In genomic region chr17:80426671-80427326, GRCh38 we compare ENCODE assay signal across 1 cellular context.
TF ChIP-seq lines count a peak whose summit lies in the region.

No MANE protein-coding gene starts in this region.

TF ChIP-seq in HepG2, 621 proteins besides CTCF, POLR2A, EP300 and RAD21 (continued from another document and continues in another):
- TF ChIP-seq, protein P1, sequence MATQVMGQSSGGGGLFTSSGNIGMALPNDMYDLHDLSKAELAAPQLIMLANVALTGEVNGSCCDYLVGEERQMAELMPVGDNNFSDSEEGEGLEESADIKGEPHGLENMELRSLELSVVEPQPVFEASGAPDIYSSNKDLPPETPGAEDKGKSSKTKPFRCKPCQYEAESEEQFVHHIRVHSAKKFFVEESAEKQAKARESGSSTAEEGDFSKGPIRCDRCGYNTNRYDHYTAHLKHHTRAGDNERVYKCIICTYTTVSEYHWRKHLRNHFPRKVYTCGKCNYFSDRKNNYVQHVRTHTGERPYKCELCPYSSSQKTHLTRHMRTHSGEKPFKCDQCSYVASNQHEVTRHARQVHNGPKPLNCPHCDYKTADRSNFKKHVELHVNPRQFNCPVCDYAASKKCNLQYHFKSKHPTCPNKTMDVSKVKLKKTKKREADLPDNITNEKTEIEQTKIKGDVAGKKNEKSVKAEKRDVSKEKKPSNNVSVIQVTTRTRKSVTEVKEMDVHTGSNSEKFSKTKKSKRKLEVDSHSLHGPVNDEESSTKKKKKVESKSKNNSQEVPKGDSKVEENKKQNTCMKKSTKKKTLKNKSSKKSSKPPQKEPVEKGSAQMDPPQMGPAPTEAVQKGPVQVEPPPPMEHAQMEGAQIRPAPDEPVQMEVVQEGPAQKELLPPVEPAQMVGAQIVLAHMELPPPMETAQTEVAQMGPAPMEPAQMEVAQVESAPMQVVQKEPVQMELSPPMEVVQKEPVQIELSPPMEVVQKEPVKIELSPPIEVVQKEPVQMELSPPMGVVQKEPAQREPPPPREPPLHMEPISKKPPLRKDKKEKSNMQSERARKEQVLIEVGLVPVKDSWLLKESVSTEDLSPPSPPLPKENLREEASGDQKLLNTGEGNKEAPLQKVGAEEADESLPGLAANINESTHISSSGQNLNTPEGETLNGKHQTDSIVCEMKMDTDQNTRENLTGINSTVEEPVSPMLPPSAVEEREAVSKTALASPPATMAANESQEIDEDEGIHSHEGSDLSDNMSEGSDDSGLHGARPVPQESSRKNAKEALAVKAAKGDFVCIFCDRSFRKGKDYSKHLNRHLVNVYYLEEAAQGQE (IDR thresholded peaks at IDR 0.05; ENCODE audit: borderline replicate concordance in 1 of 2, low read depth in 1 of 2, low read length in 2 of 2), result no peak
- TF ChIP-seq ZNF792 (CRISPR knock-in tag; IDR thresholded peaks at IDR 0.05), result 0 out of 2 replicates have a peak, but pooled peaks have one; percentile 36
- no peak for TF ChIP-seq IKZF4 (CRISPR knock-in tag; IDR thresholded peaks at IDR 0.05; ENCODE audit: borderline replicate concordance, low read depth, not compliant biosample characterization)
- TF ChIP-seq IRF1 (CRISPR knock-in tag; IDR thresholded peaks at IDR 0.05; ENCODE audit: low read depth), result no peak
- peak; percentile 66; the same call in 1 of the 2 replicates for TF ChIP-seq HMGXB3 (CRISPR knock-in tag; IDR thresholded peaks at IDR 0.05; ENCODE audit: borderline replicate concordance)
- TF ChIP-seq FOSL2 (CRISPR knock-in tag; IDR thresholded peaks at IDR 0.05), result peak; percentile 42; the same call in 1 of the 2 replicates
- TF ChIP-seq ZNF292 (CRISPR knock-in tag; IDR thresholded peaks at IDR 0.05; ENCODE audit: borderline replicate concordance, low read depth), result no peak
- TF ChIP-seq FOXA1 (IDR thresholded peaks at IDR 0.05), result no peak
- TF ChIP-seq FOXA1 (CRISPR knock-in tag; IDR thresholded peaks at IDR 0.05), result no peak
- no peak for TF ChIP-seq XBP1 (CRISPR knock-in tag; IDR thresholded peaks at IDR 0.05)
- TF ChIP-seq CBX1 (IDR thresholded peaks at IDR 0.05; ENCODE audit: low read depth), result peak; percentile 29
- TF ChIP-seq SAP130 (CRISPR knock-in tag; IDR thresholded peaks at IDR 0.05; ENCODE audit: low read depth), result no peak
- TF ChIP-seq RNF2 (conservative IDR thresholded peaks at IDR 0.05; ENCODE audit: low read depth), result no peak
- TF ChIP-seq SMYD3 (CRISPR knock-in tag; IDR thresholded peaks at IDR 0.05), result no peak
- peak; percentile 85; the same call in 1 of the 2 replicates for TF ChIP-seq ZBTB33 (CRISPR knock-in tag; IDR thresholded peaks at IDR 0.05)
- TF ChIP-seq ZNF160 (CRISPR knock-in tag; IDR thresholded peaks at IDR 0.05), result no peak
- peak; percentile 28; the same call in 1 of the 2 replicates for TF ChIP-seq ZNF670 (CRISPR knock-in tag; IDR thresholded peaks at IDR 0.05; ENCODE audit: borderline replicate concordance)
- TF ChIP-seq HOXA5 (CRISPR knock-in tag; IDR thresholded peaks at IDR 0.05), result no peak
- no peak for TF ChIP-seq RBAK (CRISPR knock-in tag; IDR thresholded peaks at IDR 0.05)
- TF ChIP-seq ZNF629 (CRISPR knock-in tag; conservative IDR thresholded peaks at IDR 0.05), result no peak
- no peak for TF ChIP-seq SNRNP70 (IDR thresholded peaks at IDR 0.05; ENCODE audit: low read depth, low read length)
- no peak for TF ChIP-seq MZF1 (CRISPR knock-in tag; IDR thresholded peaks at IDR 0.05; ENCODE audit: borderline replicate concordance)
- TF ChIP-seq GPN1 (CRISPR knock-in tag; IDR thresholded peaks at IDR 0.05; ENCODE audit: borderline replicate concordance), result no peak
- TF ChIP-seq KLF9 (CRISPR knock-in tag; IDR thresholded peaks at IDR 0.05; ENCODE audit: low read depth), result no peak
- peak; percentile 50; the same call in 1 of the 2 replicates for TF ChIP-seq KLF13 (CRISPR knock-in tag; IDR thresholded peaks at IDR 0.05)
- TF ChIP-seq ELF4 (CRISPR knock-in tag; IDR thresholded peaks at IDR 0.05; ENCODE audit: borderline replicate concordance), result no peak
- TF ChIP-seq ZNF33A (CRISPR knock-in tag; IDR thresholded peaks at IDR 0.05; ENCODE audit: borderline replicate concordance), result no peak
- TF ChIP-seq, protein P2, sequence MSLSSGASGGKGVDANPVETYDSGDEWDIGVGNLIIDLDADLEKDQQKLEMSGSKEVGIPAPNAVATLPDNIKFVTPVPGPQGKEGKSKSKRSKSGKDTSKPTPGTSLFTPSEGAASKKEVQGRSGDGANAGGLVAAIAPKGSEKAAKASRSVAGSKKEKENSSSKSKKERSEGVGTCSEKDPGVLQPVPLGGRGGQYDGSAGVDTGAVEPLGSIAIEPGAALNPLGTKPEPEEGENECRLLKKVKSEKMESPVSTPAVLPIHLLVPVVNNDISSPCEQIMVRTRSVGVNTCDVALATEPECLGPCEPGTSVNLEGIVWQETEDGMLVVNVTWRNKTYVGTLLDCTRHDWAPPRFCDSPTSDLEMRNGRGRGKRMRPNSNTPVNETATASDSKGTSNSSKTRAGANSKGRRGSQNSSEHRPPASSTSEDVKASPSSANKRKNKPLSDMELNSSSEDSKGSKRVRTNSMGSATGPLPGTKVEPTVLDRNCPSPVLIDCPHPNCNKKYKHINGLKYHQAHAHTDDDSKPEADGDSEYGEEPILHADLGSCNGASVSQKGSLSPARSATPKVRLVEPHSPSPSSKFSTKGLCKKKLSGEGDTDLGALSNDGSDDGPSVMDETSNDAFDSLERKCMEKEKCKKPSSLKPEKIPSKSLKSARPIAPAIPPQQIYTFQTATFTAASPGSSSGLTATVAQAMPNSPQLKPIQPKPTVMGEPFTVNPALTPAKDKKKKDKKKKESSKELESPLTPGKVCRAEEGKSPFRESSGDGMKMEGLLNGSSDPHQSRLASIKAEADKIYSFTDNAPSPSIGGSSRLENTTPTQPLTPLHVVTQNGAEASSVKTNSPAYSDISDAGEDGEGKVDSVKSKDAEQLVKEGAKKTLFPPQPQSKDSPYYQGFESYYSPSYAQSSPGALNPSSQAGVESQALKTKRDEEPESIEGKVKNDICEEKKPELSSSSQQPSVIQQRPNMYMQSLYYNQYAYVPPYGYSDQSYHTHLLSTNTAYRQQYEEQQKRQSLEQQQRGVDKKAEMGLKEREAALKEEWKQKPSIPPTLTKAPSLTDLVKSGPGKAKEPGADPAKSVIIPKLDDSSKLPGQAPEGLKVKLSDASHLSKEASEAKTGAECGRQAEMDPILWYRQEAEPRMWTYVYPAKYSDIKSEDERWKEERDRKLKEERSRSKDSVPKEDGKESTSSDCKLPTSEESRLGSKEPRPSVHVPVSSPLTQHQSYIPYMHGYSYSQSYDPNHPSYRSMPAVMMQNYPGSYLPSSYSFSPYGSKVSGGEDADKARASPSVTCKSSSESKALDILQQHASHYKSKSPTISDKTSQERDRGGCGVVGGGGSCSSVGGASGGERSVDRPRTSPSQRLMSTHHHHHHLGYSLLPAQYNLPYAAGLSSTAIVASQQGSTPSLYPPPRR (CRISPR knock-in tag; IDR thresholded peaks at IDR 0.05; ENCODE audit: borderline replicate concordance), result no peak; the same call in 1 of the 2 replicates
- no peak for TF ChIP-seq TBL1XR1 (IDR thresholded peaks at IDR 0.05; ENCODE audit: borderline replicate concordance, low read length, partially characterized antibody)
- TF ChIP-seq ZNF552 (CRISPR knock-in tag; IDR thresholded peaks at IDR 0.05; ENCODE audit: borderline replicate concordance), result 0 out of 2 replicates have a peak, but pooled peaks have one; percentile 55
- peak; percentile 93 for TF ChIP-seq KDM2A (CRISPR knock-in tag; IDR thresholded peaks at IDR 0.05; ENCODE audit: borderline replicate concordance, low read depth)
- TF ChIP-seq, protein P3, sequence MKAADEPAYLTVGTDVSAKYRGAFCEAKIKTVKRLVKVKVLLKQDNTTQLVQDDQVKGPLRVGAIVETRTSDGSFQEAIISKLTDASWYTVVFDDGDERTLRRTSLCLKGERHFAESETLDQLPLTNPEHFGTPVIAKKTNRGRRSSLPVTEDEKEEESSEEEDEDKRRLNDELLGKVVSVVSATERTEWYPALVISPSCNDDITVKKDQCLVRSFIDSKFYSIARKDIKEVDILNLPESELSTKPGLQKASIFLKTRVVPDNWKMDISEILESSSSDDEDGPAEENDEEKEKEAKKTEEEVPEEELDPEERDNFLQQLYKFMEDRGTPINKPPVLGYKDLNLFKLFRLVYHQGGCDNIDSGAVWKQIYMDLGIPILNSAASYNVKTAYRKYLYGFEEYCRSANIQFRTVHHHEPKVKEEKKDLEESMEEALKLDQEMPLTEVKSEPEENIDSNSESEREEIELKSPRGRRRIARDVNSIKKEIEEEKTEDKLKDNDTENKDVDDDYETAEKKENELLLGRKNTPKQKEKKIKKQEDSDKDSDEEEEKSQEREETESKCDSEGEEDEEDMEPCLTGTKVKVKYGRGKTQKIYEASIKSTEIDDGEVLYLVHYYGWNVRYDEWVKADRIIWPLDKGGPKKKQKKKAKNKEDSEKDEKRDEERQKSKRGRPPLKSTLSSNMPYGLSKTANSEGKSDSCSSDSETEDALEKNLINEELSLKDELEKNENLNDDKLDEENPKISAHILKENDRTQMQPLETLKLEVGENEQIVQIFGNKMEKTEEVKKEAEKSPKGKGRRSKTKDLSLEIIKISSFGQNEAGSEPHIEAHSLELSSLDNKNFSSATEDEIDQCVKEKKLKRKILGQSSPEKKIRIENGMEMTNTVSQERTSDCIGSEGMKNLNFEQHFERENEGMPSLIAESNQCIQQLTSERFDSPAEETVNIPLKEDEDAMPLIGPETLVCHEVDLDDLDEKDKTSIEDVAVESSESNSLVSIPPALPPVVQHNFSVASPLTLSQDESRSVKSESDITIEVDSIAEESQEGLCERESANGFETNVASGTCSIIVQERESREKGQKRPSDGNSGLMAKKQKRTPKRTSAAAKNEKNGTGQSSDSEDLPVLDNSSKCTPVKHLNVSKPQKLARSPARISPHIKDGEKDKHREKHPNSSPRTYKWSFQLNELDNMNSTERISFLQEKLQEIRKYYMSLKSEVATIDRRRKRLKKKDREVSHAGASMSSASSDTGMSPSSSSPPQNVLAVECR (CRISPR knock-in tag; IDR thresholded peaks at IDR 0.05; ENCODE audit: borderline replicate concordance), result peak; percentile 55
- no peak for TF ChIP-seq ZMAT3 (CRISPR knock-in tag; conservative IDR thresholded peaks at IDR 0.05)
- TF ChIP-seq HNRNPK (IDR thresholded peaks at IDR 0.05; ENCODE audit: low read depth, low read length, poor library complexity, severe bottlenecking), result peak; percentile 92
- TF ChIP-seq CHCHD3 (CRISPR knock-in tag; IDR thresholded peaks at IDR 0.05), result no peak
- TF ChIP-seq ZNF225 (CRISPR knock-in tag; IDR thresholded peaks at IDR 0.05), result peak; percentile 44; the same call in 1 of the 2 replicates
- 0 out of 2 replicates have a peak, but pooled peaks have one; percentile 4 for TF ChIP-seq ZBTB49 (CRISPR knock-in tag; IDR thresholded peaks at IDR 0.05; ENCODE audit: borderline replicate concordance)
